ENCODE assay signal across 8 cellular contexts in genomic region chr12:6376079-6376941, GRCh38. TPM values are rescaled to one million over a fixed set of nuclear protein-coding genes. Genes with fewer than 3 reads are reported as not detected.
A peak's percentile ranks its signal among the peaks of the same experiment; 100 is the strongest.
DNase-seq lines count a peak whose midpoint lies in the region; ATAC-seq and TF ChIP-seq lines count a peak whose summit lies in the region.

No MANE protein-coding gene starts in this region.

- ATAC-seq in HG03378 (IDR thresholded peaks at IDR 0.05; ENCODE audit: unreplicated experiment), result no peak
- no peak for ATAC-seq in HG02973 (IDR thresholded peaks at IDR 0.05; ENCODE audit: unreplicated experiment)
- no peak for ATAC-seq in GM21576 (IDR thresholded peaks at IDR 0.05; ENCODE audit: unreplicated experiment)

- 41 to 54% (median 49%) methylated on average over 18 to 20 of the region's 20 CpGs for WGBS in spleen, 5 donors

- H3K4me2 ChIP-seq in BLaER1, result peak overlapping the region; percentile 63

- no peak for TF ChIP-seq POLR2A in spleen (IDR thresholded peaks at IDR 0.05)

- H3K4me3 ChIP-seq in BLaER1 (no peak overlapping the region), HL-60 (replicated peaks; ENCODE audit: insufficient read depth, low read length) (no peak overlapping the region), adipocyte (ENCODE audit: low read length) (peak overlapping the region; percentile 63), iPS-18a (ENCODE audit: low read length) (peak overlapping the region; percentile 66), spleen (no peak overlapping the region)

- H3K9ac ChIP-seq in BLaER1 (no peak overlapping the region), adipocyte (ENCODE audit: low read length) (peak overlapping the region; percentile 91), iPS-18a (ENCODE audit: low read length) (peak overlapping the region; percentile 63)

- peaks cover 22% of the 10 kb centered on the region for H3K27me3 ChIP-seq in BLaER1
- no peaks in the 10 kb centered on the region for H3K27me3 ChIP-seq in HL-60 (ENCODE audit: insufficient read depth, poor library complexity, severe bottlenecking)
- H3K27me3 ChIP-seq in adipocyte (replicated peaks; ENCODE audit: control insufficient read depth, insufficient read depth, low read length), result no peaks in the 10 kb centered on the region
- H3K27me3 ChIP-seq in iPS-18a (ENCODE audit: control insufficient read depth, insufficient read depth, low read length), result no peaks in the 10 kb centered on the region
- peaks cover 0 to 24% (median 0%) of the 10 kb centered on the region in 7 donors for H3K27me3 ChIP-seq in spleen (replicated peaks in 1 of 7)

- intact Hi-C loops in spleen (cut with DNase I; ENCODE audit: low total_unique reads), result no loop called here

- H3K4me1 ChIP-seq in BLaER1 (peaks cover 60% of the 10 kb centered on the region), adipocyte (ENCODE audit: control insufficient read depth, insufficient read depth, low read length) (peaks cover 54% of the 10 kb centered on the region), iPS-18a (ENCODE audit: control insufficient read depth, low read depth, low read length) (peaks cover 38% of the 10 kb centered on the region), spleen (peaks cover 29 to 95% (median 67%) of the 10 kb centered on the region in 6 donors)

- no peaks in the 10 kb centered on the region for H3K36me3 ChIP-seq in BLaER1
- H3K36me3 ChIP-seq in adipocyte (ENCODE audit: control insufficient read depth, insufficient read depth, low read length, severe bottlenecking), result no peaks in the 10 kb centered on the region
- H3K36me3 ChIP-seq in iPS-18a (ENCODE audit: control insufficient read depth, low read depth, low read length), result no peaks in the 10 kb centered on the region
- no peaks in the 10 kb centered on the region for H3K36me3 ChIP-seq in spleen

- no peaks in the 10 kb centered on the region for H4K20me1 ChIP-seq in BLaER1

- DNase-seq in HL-60 (ENCODE audit: low read depth in 1 of 2, low spot score in 1 of 2) (peak in 1 of 2 experiments; percentile 47), adipocyte (ENCODE audit: low read depth) (peak; percentile 71), spleen (peak; percentile 78)

- TF ChIP-seq CTCF in HL-60 (IDR thresholded peaks at IDR 0.05; ENCODE audit: insufficient read depth, low read length) (no peak), spleen (IDR thresholded peaks at IDR 0.05 in 8 of 11, conservative IDR thresholded peaks at IDR 0.05 in 3 of 11) (peak in 4 of 11 experiments; percentile 19 to 31 (median 27))

- H3K27ac ChIP-seq in BLaER1 (no peak overlapping the region; the same call in 1 of the 2 replicates), HL-60 (replicated peaks) (peak overlapping the region; percentile 44), iPS-18a (ENCODE audit: low read length) (peak overlapping the region; percentile 85), spleen (peak overlapping the region in 7 of 8 donors; percentile 15 to 77 (median 53))

- H3K9me3 ChIP-seq in BLaER1 (no peaks in the 10 kb centered on the region), adipocyte (ENCODE audit: control insufficient read depth, low read length) (no peaks in the 10 kb centered on the region), iPS-18a (ENCODE audit: control insufficient read depth, low read depth, low read length) (no peaks in the 10 kb centered on the region), spleen (no peaks in the 10 kb centered on the region)

RNA-seq across cellular contexts. Expression of gene SCNN1A, which starts 0.9 kb away (rescaled TPM):
- 1 to 10 TPM in 6 of 7 donors, under 1 TPM in 1; 0.84 to 8.6 (median 2.0) TPM for total RNA-seq in spleen
- under 1 TPM; 0.17 to 0.22 (median 0.18) TPM for polyA plus RNA-seq in spleen

RNA-seq across cellular contexts. Expression of gene LTBR, which starts 7.7 kb away (rescaled TPM):
- 100 to 1,000 TPM in 3 of 7 donors, 10 to 100 TPM in 4; 49.0 to 155 (median 87.8) TPM for total RNA-seq in spleen
- 10 to 100 TPM; 14.4 to 29.2 (median 15.7) TPM for polyA plus RNA-seq in spleen

RNA-seq across cellular contexts. Expression of gene TNFRSF1A, which starts 34.4 kb away (rescaled TPM):
- total RNA-seq in spleen, result 100 to 1,000 TPM; 153 to 578 (median 224) TPM
- 10 to 100 TPM; 22.5 to 40.6 (median 22.8) TPM for polyA plus RNA-seq in spleen

Comparison
In these comparisons a context has a peak if more than half of its experiments do, and no peak if none do; other contexts are left out.
1. H3K4me3 ChIP-seq: peak in adipocyte (single experiment) and iPS-18a (single experiment); none in BLaER1 (single experiment), HL-60 (single experiment) and spleen (0 of 8).